23 cellular contexts compared by ENCODE assay signal in the genomic region with DNA sequence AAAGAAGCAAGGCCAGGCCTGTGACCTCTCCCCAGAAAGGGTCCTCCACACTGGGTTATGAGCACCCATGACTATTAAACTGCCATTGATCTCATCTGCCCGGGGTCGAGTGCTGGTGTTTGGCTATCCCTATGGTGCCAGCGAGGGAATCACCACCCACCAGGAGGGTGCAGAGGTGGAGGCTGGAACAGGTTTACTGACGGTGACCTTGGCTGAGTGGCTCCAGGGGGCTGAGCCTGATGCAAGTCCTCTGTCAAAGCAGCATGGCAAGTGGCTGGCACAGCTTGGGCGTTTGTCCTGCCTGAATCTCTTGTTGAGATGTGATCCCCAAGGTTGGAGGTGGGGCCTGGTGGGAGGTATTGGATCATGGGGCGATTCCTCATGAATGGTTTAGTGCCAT.
DNase-seq lines count a peak whose midpoint lies in the region; ATAC-seq, FAIRE-seq and TF ChIP-seq lines count a peak whose summit lies in the region.
"Had no signal": no experiment of that assay in that cellular context is flagged by ENCODE, and none has a peak within 500 bp of the region (broad histone marks: within the 10 kb centered on the region; RNA-seq: fewer than 3 reads in every experiment).

No MANE protein-coding gene starts in this region.

- H3K27me3 ChIP-seq in right lobe of liver: no peaks in the 10 kb centered on the region
- H3K27me3 ChIP-seq in HepG2 (ENCODE audit: control insufficient read depth in 1 of 2, insufficient read depth in 2 of 2, low read length in 2 of 2): peaks cover 6 to 67% of the 10 kb centered on the region in 2 experiments
- H3K27me3 ChIP-seq in aorta (ENCODE audit: control insufficient read depth in 1 of 2, insufficient read depth in 2 of 2, low read length in 1 of 2): no peaks in the 10 kb centered on the region
- H3K27me3 ChIP-seq: brain microvascular endothelial cell, tibial nerve had no signal

- H3K9me3 ChIP-seq in right lobe of liver (no peaks in the 10 kb centered on the region), HepG2 (ENCODE audit: low read length) (peaks cover 13% of the 10 kb centered on the region), mucosa of descending colon (no peaks in the 10 kb centered on the region), aorta (ENCODE audit: control insufficient read depth, low read length) (no peaks in the 10 kb centered on the region)
- H3K9me3 ChIP-seq: SJCRH30, tibial nerve had no signal

- H3K4me1 ChIP-seq in right lobe of liver (no peaks in the 10 kb centered on the region), HepG2 (ENCODE audit: insufficient read depth, low read length) (no peaks in the 10 kb centered on the region), mucosa of descending colon (ENCODE audit: low read depth) (no peaks in the 10 kb centered on the region), aorta (ENCODE audit: control insufficient read depth in 1 of 2, insufficient read depth in 2 of 2, low read length in 2 of 2) (no peaks in the 10 kb centered on the region)
- H3K4me1 ChIP-seq: SJCRH30, tibial nerve had no signal

- no peak overlapping the region for H2AFZ ChIP-seq in HepG2 (ENCODE audit: low read length)

- intact Hi-C loops in right lobe of liver (cut with DNase I): no loop called here
- intact Hi-C loops in HepG2 (cut with micrococcal nuclease; ENCODE audit: unreplicated experiment): no loop called here
- intact Hi-C loops in mucosa of descending colon (cut with DNase I, micrococcal nuclease): no loop called here
- intact Hi-C loops in aorta (cut with DNase I): no loop called here

- H3K9me3 Mint-ChIP-seq in brain: peaks cover 0 to 11% (median 9%) of the 10 kb centered on the region in 5 experiments

- peak overlapping the region in 4 of 5 experiments; percentile 5 to 87 (median 56) for H3K27ac Mint-ChIP-seq in brain

- no peak overlapping the region for H3K4me3 Mint-ChIP-seq in brain
- H3K4me3 Mint-ChIP-seq: stimulated activated naive CD8-positive, alpha-beta T cell treated with anti-CD3 and anti-CD28 coated beads, Interleukin-15, amount 100 ng/mL, for 72 hours had no signal

- TF ChIP-seq POLR2A in right lobe of liver (IDR thresholded peaks at IDR 0.05) (no peak), HepG2 (IDR thresholded peaks at IDR 0.05; ENCODE audit: insufficient read depth in 1 of 2, low read depth in 2 of 2, low read length in 2 of 2) (no peak)

- H4K20me1 ChIP-seq in HepG2 (ENCODE audit: insufficient read depth, low read length): no peaks in the 10 kb centered on the region

- H3K4me2 ChIP-seq in HepG2 (ENCODE audit: low read depth, low read length): no peak overlapping the region

- H3K27ac ChIP-seq in right lobe of liver (no peak overlapping the region), HepG2 (ENCODE audit: extremely low read length, insufficient read depth, low read length) (no peak overlapping the region), aorta (ENCODE audit: low read depth in 1 of 2, low read length in 2 of 2) (no peak overlapping the region)
- H3K27ac ChIP-seq: brain microvascular endothelial cell, SJCRH30, tibial nerve had no signal

- in situ Hi-C loops in HepG2 (cut with HindIII; ENCODE audit: extremely low pct_ligation_motif_present, low pct_unique_long_range_greater_than_20kb): no loop called here

- no peaks in the 10 kb centered on the region for H3K36me3 ChIP-seq in right lobe of liver
- H3K36me3 ChIP-seq in HepG2 (replicated peaks in 1 of 2; ENCODE audit: control insufficient read depth in 1 of 2, insufficient read depth in 2 of 2, low read length in 2 of 2): no peaks in the 10 kb centered on the region
- H3K36me3 ChIP-seq in mucosa of descending colon (ENCODE audit: low read depth): no peaks in the 10 kb centered on the region
- H3K36me3 ChIP-seq in aorta (ENCODE audit: control insufficient read depth in 1 of 2, insufficient read depth in 2 of 2, low read length in 1 of 2): no peaks in the 10 kb centered on the region
- H3K36me3 ChIP-seq: brain microvascular endothelial cell, SJCRH30, tibial nerve had no signal

- DNase-seq in right lobe of liver: peak in 2 of 3 donors; percentile 28 to 33
- DNase-seq in HepG2 (ENCODE audit: low spot score): no peak
- peak in 2 of 3 donors; percentile 6 to 22 for DNase-seq in mucosa of descending colon
- peak; percentile 23 to 46 for DNase-seq in aorta
- no peak for DNase-seq in activated naive CD4-positive, alpha-beta T cell (lab: John Stamatoyannopoulos, UW)
- DNase-seq: activated CD4-positive, alpha-beta T cell treated with anti-CD3 and anti-CD28 coated beads, Interleukin-2, amount 50 U/mL, for 48 hours; activated naive CD4-positive, alpha-beta T cell treated with Interleukin-2 at 50 U/mL for 16 hours; brain microvascular endothelial cell; effector CD8-positive, alpha-beta T cell; IMR-90; NCI-H1105 treated with DMSO at 0.1 percent for 48 hours; NCI-H2029; NCI-H2227 treated with DMSO at 0.1 percent for 48 hours; NCI-H69; nucleus accumbens; SJCRH30; stimulated activated CD8-positive, alpha-beta memory T cell treated with anti-CD3 and anti-CD28 coated beads, Interleukin-4, amount 100 ng/mL, for 48 hours; stimulated activated naive CD8-positive, alpha-beta T cell treated with anti-CD3 and anti-CD28 coated beads, Interleukin-15, amount 100 ng/mL, for 72 hours had no signal

- no peak for FAIRE-seq in HepG2 (lab: Jason Lieb, UNC)
- FAIRE-seq: H1 had no signal

- CTCF ChIA-PET in HepG2 (lab: Yijun Ruan, JAX; ENCODE audit: low intra/inter-chr PET ratio, low total read pairs): no interaction called here

- no TSS peak for BruUV-seq in HepG2 (replicated peaks; lab: Mats Ljungman, UMichigan)

- no peaks in the 10 kb centered on the region for H3K79me2 ChIP-seq in HepG2 (ENCODE audit: insufficient read depth, low read length)

- TF ChIP-seq CTCF in right lobe of liver (IDR thresholded peaks at IDR 0.05) (no peak), HepG2 (CRISPR knock-in tag; IDR thresholded peaks at IDR 0.05) (no peak), brain (conservative IDR thresholded peaks at IDR 0.05) (no peak), mucosa of descending colon (IDR thresholded peaks at IDR 0.05) (no peak)

- H3K36me3 Mint-ChIP-seq in brain: no peaks in the 10 kb centered on the region

- peaks cover 7% of the 10 kb centered on the region for H3K27me3 Mint-ChIP-seq in brain

- 73% methylated on average over 4 of the region's 6 CpGs for whole genome bisulfite sequencing in right lobe of liver (ENCODE audit: insufficient coverage, low coverage, low lambda C conversion rate, missing lambda C conversion rate)
- WGBS in HepG2 (ENCODE audit: low lambda C conversion rate): 23% methylated on average over 5 of the region's 6 CpGs
- WGBS in aorta, 2 donors: 90 to 97% methylated on average over 6 of the region's 6 CpGs

- POLR2A ChIA-PET in HepG2 (lab: Yijun Ruan, JAX): no interaction called here

- peaks cover 70% of the 10 kb centered on the region for H3K4me1 Mint-ChIP-seq in brain
- H3K4me1 Mint-ChIP-seq: stimulated activated naive CD8-positive, alpha-beta T cell treated with anti-CD3 and anti-CD28 coated beads, Interleukin-15, amount 100 ng/mL, for 72 hours had no signal

- ATAC-seq in right lobe of liver (no peak), HepG2 (no peak), mucosa of descending colon (no peak), aorta (ENCODE audit: low FRiP score) (no peak), GM18868 (IDR thresholded peaks at IDR 0.05; ENCODE audit: unreplicated experiment) (no peak), GM21360 (IDR thresholded peaks at IDR 0.05; ENCODE audit: unreplicated experiment) (no peak)

- no peak overlapping the region for H3K4me3 ChIP-seq in right lobe of liver
- H3K4me3 ChIP-seq in HepG2 (replicated peaks in 1 of 3; ENCODE audit: insufficient read depth in 1 of 3, low read depth in 2 of 3, low read length in 3 of 3): no peak overlapping the region
- H3K4me3 ChIP-seq in mucosa of descending colon: no peak overlapping the region
- H3K4me3 ChIP-seq in aorta (ENCODE audit: low read length in 2 of 2): no peak overlapping the region
- H3K4me3 ChIP-seq: SJCRH30, tibial nerve had no signal

- no peak overlapping the region for H3K9ac ChIP-seq in HepG2 (ENCODE audit: insufficient read depth, low read depth, low read length)

- TF ChIP-seq EP300 in HepG2 (IDR thresholded peaks at IDR 0.05; ENCODE audit: low read depth in 2 of 2, low read length in 2 of 2): no peak
- TF ChIP-seq EP300 in HepG2 (CRISPR knock-in tag; IDR thresholded peaks at IDR 0.05; ENCODE audit: borderline replicate concordance): no peak

- TF ChIP-seq RAD21 in HepG2 (CRISPR knock-in tag; IDR thresholded peaks at IDR 0.05): no peak

TF ChIP-seq in HepG2, 621 proteins besides CTCF, POLR2A, EP300 and RAD21 (continues in another document):
- TF ChIP-seq, protein P1, sequence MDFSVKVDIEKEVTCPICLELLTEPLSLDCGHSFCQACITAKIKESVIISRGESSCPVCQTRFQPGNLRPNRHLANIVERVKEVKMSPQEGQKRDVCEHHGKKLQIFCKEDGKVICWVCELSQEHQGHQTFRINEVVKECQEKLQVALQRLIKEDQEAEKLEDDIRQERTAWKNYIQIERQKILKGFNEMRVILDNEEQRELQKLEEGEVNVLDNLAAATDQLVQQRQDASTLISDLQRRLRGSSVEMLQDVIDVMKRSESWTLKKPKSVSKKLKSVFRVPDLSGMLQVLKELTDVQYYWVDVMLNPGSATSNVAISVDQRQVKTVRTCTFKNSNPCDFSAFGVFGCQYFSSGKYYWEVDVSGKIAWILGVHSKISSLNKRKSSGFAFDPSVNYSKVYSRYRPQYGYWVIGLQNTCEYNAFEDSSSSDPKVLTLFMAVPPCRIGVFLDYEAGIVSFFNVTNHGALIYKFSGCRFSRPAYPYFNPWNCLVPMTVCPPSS (IDR thresholded peaks at IDR 0.05): no peak
- TF ChIP-seq FOXJ3 (CRISPR knock-in tag; IDR thresholded peaks at IDR 0.05; ENCODE audit: borderline replicate concordance) (no peak), POLR2G (IDR thresholded peaks at IDR 0.05; ENCODE audit: low read depth, low read length) (no peak), SALL1 (CRISPR knock-in tag; IDR thresholded peaks at IDR 0.05) (no peak), ZFX (CRISPR knock-in tag; IDR thresholded peaks at IDR 0.05; ENCODE audit: low read depth) (no peak)
- TF ChIP-seq, protein P2, sequence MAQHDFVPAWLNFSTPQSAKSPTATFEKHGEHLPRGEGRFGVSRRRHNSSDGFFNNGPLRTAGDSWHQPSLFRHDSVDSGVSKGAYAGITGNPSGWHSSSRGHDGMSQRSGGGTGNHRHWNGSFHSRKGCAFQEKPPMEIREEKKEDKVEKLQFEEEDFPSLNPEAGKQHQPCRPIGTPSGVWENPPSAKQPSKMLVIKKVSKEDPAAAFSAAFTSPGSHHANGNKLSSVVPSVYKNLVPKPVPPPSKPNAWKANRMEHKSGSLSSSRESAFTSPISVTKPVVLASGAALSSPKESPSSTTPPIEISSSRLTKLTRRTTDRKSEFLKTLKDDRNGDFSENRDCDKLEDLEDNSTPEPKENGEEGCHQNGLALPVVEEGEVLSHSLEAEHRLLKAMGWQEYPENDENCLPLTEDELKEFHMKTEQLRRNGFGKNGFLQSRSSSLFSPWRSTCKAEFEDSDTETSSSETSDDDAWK (CRISPR knock-in tag; IDR thresholded peaks at IDR 0.05): no peak

Comparison
In these comparisons a context has a peak if more than half of its experiments do, and no peak if none do; other contexts are left out.
1. DNase-seq: peak in right lobe of liver (2 of 3), mucosa of descending colon (2 of 3) and aorta (2 of 2); none in HepG2 (single experiment) and activated naive CD4-positive, alpha-beta T cell (0 of 4).